In the genomic region with DNA sequence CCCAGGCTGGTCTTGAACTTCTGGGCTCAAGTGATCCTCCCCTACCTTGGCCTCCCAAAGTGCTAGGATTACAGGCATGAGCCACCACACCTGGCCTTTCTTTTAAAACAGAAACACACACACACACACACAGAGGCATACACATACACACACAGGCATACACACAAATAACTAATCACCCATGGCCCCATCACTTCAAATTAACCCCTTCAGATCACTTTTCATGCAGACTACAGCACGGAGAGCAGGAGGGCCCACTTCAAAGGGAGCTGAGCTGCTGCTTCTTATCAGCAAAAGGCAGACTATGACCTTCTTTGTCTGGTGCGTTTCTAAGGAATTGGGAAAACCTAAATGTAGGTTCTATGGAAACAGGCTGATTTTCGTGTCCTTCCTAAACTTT, we compare ENCODE assay signal across 1 cellular context.
TF ChIP-seq lines count a peak whose summit lies in the region.

No MANE protein-coding gene starts in this region.

TF ChIP-seq in GM12878, 131 proteins besides CTCF, POLR2A, EP300 and RAD21:
- TF ChIP-seq, protein P1, sequence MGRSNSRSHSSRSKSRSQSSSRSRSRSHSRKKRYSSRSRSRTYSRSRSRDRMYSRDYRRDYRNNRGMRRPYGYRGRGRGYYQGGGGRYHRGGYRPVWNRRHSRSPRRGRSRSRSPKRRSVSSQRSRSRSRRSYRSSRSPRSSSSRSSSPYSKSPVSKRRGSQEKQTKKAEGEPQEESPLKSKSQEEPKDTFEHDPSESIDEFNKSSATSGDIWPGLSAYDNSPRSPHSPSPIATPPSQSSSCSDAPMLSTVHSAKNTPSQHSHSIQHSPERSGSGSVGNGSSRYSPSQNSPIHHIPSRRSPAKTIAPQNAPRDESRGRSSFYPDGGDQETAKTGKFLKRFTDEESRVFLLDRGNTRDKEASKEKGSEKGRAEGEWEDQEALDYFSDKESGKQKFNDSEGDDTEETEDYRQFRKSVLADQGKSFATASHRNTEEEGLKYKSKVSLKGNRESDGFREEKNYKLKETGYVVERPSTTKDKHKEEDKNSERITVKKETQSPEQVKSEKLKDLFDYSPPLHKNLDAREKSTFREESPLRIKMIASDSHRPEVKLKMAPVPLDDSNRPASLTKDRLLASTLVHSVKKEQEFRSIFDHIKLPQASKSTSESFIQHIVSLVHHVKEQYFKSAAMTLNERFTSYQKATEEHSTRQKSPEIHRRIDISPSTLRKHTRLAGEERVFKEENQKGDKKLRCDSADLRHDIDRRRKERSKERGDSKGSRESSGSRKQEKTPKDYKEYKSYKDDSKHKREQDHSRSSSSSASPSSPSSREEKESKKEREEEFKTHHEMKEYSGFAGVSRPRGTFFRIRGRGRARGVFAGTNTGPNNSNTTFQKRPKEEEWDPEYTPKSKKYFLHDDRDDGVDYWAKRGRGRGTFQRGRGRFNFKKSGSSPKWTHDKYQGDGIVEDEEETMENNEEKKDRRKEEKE (IDR thresholded peaks at IDR 0.05) = no peak
- TF ChIP-seq NRF1 (conservative IDR thresholded peaks at IDR 0.05; ENCODE audit: low read depth, low read length) (no peak), HDAC6 (IDR thresholded peaks at IDR 0.05; ENCODE audit: unreplicated experiment) (no peak), JUND (IDR thresholded peaks at IDR 0.05; ENCODE audit: low read depth, low read length) (no peak), HDGF (IDR thresholded peaks at IDR 0.05) (no peak), BMI1 (IDR thresholded peaks at IDR 0.05; ENCODE audit: borderline replicate concordance) (no peak), SREBF2 (IDR thresholded peaks at IDR 0.05; ENCODE audit: low read length) (no peak), CBFB (IDR thresholded peaks at IDR 0.05; ENCODE audit: low read depth) (no peak), MEF2B (IDR thresholded peaks at IDR 0.05; ENCODE audit: partially characterized antibody, poor library complexity, severe bottlenecking) (no peak), RB1 (IDR thresholded peaks at IDR 0.05; ENCODE audit: borderline replicate concordance) (no peak), IRF4 (IDR thresholded peaks at IDR 0.05; ENCODE audit: low read depth, low read length) (no peak), CREB1 (IDR thresholded peaks at IDR 0.05; ENCODE audit: low read depth) (no peak)
- TF ChIP-seq, protein P2, sequence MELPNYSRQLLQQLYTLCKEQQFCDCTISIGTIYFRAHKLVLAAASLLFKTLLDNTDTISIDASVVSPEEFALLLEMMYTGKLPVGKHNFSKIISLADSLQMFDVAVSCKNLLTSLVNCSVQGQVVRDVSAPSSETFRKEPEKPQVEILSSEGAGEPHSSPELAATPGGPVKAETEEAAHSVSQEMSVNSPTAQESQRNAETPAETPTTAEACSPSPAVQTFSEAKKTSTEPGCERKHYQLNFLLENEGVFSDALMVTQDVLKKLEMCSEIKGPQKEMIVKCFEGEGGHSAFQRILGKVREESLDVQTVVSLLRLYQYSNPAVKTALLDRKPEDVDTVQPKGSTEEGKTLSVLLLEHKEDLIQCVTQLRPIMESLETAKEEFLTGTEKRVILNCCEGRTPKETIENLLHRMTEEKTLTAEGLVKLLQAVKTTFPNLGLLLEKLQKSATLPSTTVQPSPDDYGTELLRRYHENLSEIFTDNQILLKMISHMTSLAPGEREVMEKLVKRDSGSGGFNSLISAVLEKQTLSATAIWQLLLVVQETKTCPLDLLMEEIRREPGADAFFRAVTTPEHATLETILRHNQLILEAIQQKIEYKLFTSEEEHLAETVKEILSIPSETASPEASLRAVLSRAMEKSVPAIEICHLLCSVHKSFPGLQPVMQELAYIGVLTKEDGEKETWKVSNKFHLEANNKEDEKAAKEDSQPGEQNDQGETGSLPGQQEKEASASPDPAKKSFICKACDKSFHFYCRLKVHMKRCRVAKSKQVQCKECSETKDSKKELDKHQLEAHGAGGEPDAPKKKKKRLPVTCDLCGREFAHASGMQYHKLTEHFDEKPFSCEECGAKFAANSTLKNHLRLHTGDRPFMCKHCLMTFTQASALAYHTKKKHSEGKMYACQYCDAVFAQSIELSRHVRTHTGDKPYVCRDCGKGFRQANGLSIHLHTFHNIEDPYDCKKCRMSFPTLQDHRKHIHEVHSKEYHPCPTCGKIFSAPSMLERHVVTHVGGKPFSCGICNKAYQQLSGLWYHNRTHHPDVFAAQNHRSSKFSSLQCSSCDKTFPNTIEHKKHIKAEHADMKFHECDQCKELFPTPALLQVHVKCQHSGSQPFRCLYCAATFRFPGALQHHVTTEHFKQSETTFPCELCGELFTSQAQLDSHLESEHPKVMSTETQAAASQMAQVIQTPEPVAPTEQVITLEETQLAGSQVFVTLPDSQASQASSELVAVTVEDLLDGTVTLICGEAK (IDR thresholded peaks at IDR 0.05; ENCODE audit: borderline replicate concordance) = no peak
- TF ChIP-seq, protein P3, sequence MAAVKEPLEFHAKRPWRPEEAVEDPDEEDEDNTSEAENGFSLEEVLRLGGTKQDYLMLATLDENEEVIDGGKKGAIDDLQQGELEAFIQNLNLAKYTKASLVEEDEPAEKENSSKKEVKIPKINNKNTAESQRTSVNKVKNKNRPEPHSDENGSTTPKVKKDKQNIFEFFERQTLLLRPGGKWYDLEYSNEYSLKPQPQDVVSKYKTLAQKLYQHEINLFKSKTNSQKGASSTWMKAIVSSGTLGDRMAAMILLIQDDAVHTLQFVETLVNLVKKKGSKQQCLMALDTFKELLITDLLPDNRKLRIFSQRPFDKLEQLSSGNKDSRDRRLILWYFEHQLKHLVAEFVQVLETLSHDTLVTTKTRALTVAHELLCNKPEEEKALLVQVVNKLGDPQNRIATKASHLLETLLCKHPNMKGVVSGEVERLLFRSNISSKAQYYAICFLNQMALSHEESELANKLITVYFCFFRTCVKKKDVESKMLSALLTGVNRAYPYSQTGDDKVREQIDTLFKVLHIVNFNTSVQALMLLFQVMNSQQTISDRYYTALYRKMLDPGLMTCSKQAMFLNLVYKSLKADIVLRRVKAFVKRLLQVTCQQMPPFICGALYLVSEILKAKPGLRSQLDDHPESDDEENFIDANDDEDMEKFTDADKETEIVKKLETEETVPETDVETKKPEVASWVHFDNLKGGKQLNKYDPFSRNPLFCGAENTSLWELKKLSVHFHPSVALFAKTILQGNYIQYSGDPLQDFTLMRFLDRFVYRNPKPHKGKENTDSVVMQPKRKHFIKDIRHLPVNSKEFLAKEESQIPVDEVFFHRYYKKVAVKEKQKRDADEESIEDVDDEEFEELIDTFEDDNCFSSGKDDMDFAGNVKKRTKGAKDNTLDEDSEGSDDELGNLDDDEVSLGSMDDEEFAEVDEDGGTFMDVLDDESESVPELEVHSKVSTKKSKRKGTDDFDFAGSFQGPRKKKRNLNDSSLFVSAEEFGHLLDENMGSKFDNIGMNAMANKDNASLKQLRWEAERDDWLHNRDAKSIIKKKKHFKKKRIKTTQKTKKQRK (IDR thresholded peaks at IDR 0.05; ENCODE audit: low read depth, low read length) = no peak
